19 cellular contexts compared by ENCODE assay signal in the genomic region with DNA sequence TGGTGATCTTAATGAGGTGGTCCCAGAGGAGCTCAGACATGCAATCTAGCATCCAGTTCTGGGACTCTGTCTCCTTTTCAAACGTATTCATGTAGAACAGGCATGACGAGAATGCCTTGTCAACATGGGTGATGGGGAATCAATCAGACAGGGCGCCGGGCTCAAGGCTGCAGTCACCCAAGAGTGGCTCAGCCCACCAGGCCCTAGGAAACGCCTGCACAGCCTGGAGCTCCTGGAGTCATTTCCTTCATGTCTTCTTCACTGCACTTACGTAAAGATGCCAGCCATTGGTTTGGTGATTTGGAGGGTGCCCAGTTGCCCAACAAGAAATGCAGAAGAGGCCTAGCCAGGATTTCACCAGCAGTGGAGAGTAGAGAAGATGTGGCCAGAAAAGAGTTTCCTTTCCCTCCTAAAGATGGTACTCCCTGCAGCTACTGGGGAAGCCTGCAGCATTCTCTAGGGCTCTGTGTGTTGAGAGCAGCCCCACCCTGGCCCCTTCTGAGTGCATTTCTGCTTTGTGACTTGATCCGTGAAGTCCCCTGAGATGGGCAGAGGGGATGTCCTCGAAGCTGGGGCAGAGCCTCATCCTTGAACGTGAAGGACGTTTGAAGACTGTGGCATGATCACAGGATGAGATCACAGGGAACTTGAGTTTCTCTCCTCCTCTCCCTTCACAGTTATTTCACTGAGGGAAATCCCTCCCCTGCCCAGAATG. TPM values are rescaled to one million over a fixed set of nuclear protein-coding genes. Genes with fewer than 3 reads are reported as not detected.
A peak's percentile ranks its signal among the peaks of the same experiment; 100 is the strongest.
DNase-seq lines count a peak whose midpoint lies in the region; TF ChIP-seq lines count a peak whose summit lies in the region.
"Had no signal": no experiment of that assay in that cellular context is flagged by ENCODE, and none has a peak within 500 bp of the region (broad histone marks: within the 10 kb centered on the region; RNA-seq: fewer than 3 reads in every experiment).

No MANE protein-coding gene starts in this region.

- H3K4me1 ChIP-seq in DOHH2 (ENCODE audit: control insufficient read depth, low read length), result peaks cover 11% of the 10 kb centered on the region
- H3K4me1 ChIP-seq in OCI-LY3 (ENCODE audit: low read length), result peaks cover 16% of the 10 kb centered on the region
- no peaks in the 10 kb centered on the region for H3K4me1 ChIP-seq in osteoblast (ENCODE audit: insufficient read depth, low read length)
- H3K4me1 ChIP-seq in stomach, result no peaks in the 10 kb centered on the region

- no peaks in the 10 kb centered on the region for H3F3A ChIP-seq in DOHH2 (ENCODE audit: control insufficient read depth, insufficient read depth)

- no peak for TF ChIP-seq CTCF in DOHH2 (IDR thresholded peaks at IDR 0.05; ENCODE audit: low read depth, low read length, poor library complexity, severe bottlenecking)
- TF ChIP-seq CTCF in OCI-LY3 (IDR thresholded peaks at IDR 0.05; ENCODE audit: low read depth, low read length), result no peak
- TF ChIP-seq CTCF in osteoblast (IDR thresholded peaks at IDR 0.05; ENCODE audit: extremely low read depth, low read depth, low read length), result no peak
- no peak for TF ChIP-seq CTCF in stomach (IDR thresholded peaks at IDR 0.05)

- intact Hi-C loops in stomach (cut with DNase I; ENCODE audit: low total_unique reads), result no loop called here

- H3K79me2 ChIP-seq in DOHH2 (ENCODE audit: control insufficient read depth, low read length), result no peaks in the 10 kb centered on the region
- H3K79me2 ChIP-seq in OCI-LY3 (ENCODE audit: low read length), result no peaks in the 10 kb centered on the region
- no peaks in the 10 kb centered on the region for H3K79me2 ChIP-seq in osteoblast (ENCODE audit: insufficient read depth, low read length)

- no peaks in the 10 kb centered on the region for H3K9me3 ChIP-seq in DOHH2 (ENCODE audit: control insufficient read depth, insufficient read depth, low read length)
- H3K9me3 ChIP-seq in OCI-LY3 (ENCODE audit: insufficient read depth, low read length), result no peaks in the 10 kb centered on the region
- H3K9me3 ChIP-seq in osteoblast (ENCODE audit: low read depth, low read length), result no peaks in the 10 kb centered on the region
- H3K9me3 ChIP-seq in stomach, result no peaks in the 10 kb centered on the region

- no peak overlapping the region for H3K9ac ChIP-seq in OCI-LY3 (ENCODE audit: low read length)

- no peaks in the 10 kb centered on the region for H3K36me3 ChIP-seq in DOHH2 (ENCODE audit: control insufficient read depth, low read length)
- H3K36me3 ChIP-seq in OCI-LY3 (replicated peaks; ENCODE audit: low read depth, low read length), result no peaks in the 10 kb centered on the region
- H3K36me3 ChIP-seq in osteoblast (ENCODE audit: insufficient read depth, low read length), result no peaks in the 10 kb centered on the region
- H3K36me3 ChIP-seq in stomach, result no peaks in the 10 kb centered on the region

- no peaks in the 10 kb centered on the region for H3K9me2 ChIP-seq in DOHH2 (replicated peaks; ENCODE audit: control insufficient read depth, low read length)

- no peak overlapping the region for H2AFZ ChIP-seq in OCI-LY3 (ENCODE audit: low read depth, low read length)
- no peak overlapping the region for H2AFZ ChIP-seq in osteoblast (ENCODE audit: low read length)

- peak overlapping the region; percentile 9; the same call in 1 of the 2 replicates for H3K4me2 ChIP-seq in DOHH2 (ENCODE audit: low read length)
- H3K4me2 ChIP-seq in OCI-LY3 (ENCODE audit: low read length), result peak overlapping the region; percentile 46
- no peak overlapping the region for H3K4me2 ChIP-seq in osteoblast (ENCODE audit: insufficient read depth, low read length)

- DNase-seq in osteoblast (ENCODE audit: insufficient read length, low spot score, missing footprints), result peak; percentile 58
- no peak for DNase-seq in stomach
- DNase-seq in NCI-H1417 (lab: John Stamatoyannopoulos, UW), result no peak
- DNase-seq in stimulated activated naive CD4-positive, alpha-beta T cell treated with Interleukin-2 at 50 U/mL for 16 hours (lab: John Stamatoyannopoulos, UW), result no peak
- DNase-seq in HUDEP-2 (lab: John Stamatoyannopoulos, UW; ENCODE audit: unreplicated experiment in 76 of 76), result no peak
- DNase-seq: ACHN; CD8-positive, alpha-beta memory T cell; HFFc6; Kasumi-1; NCI-H1417 treated with DMSO at 0.1 percent for 48 hours; NCI-H2029; NCI-H510A treated with DMSO at 0.1 percent for 48 hours; SIG-M5 had no signal

- H3K27ac ChIP-seq in DOHH2 (ENCODE audit: low read depth, low read length) (no peak overlapping the region), OCI-LY3 (ENCODE audit: low read length) (no peak overlapping the region), cingulate gyrus (ENCODE audit: low read depth, low read length) (peak overlapping the region; percentile 32), osteoblast (ENCODE audit: low read depth, low read length) (no peak overlapping the region), stomach (no peak overlapping the region)

- H3K27me3 ChIP-seq in DOHH2 (ENCODE audit: control insufficient read depth, low read length), result peaks cover 12% of the 10 kb centered on the region; the same call in 1 of the 2 replicates
- H3K27me3 ChIP-seq in OCI-LY3 (ENCODE audit: low read depth, low read length), result 0 out of 2 replicates have a peak, but pooled peaks cover 3% of the 10 kb centered on the region
- H3K27me3 ChIP-seq in osteoblast (ENCODE audit: insufficient read depth, low read length), result peaks cover 10% of the 10 kb centered on the region
- H3K27me3 ChIP-seq in stomach, result peaks cover 0 to 11% (median 0%) of the 10 kb centered on the region in 3 donors

- 77 to 84% (median 78%) methylated on average over 10 of the region's 10 CpGs for WGBS in stomach, 5 donors

- TF ChIP-seq EP300 in stomach (IDR thresholded peaks at IDR 0.05), result no peak

- H3K4me3 ChIP-seq in DOHH2 (ENCODE audit: low read length) (no peak overlapping the region), OCI-LY3 (ENCODE audit: low read length) (peak overlapping the region; percentile 20; the same call in 1 of the 2 replicates), osteoblast (ENCODE audit: insufficient read depth, low read length) (no peak overlapping the region), stomach (no peak overlapping the region)

- no peak for TF ChIP-seq POLR2A in stomach (IDR thresholded peaks at IDR 0.05)

- no peaks in the 10 kb centered on the region for H4K20me1 ChIP-seq in DOHH2 (ENCODE audit: control insufficient read depth, insufficient read depth, low read depth, low read length)
- H4K20me1 ChIP-seq in OCI-LY3 (ENCODE audit: insufficient read depth, low read length), result no peaks in the 10 kb centered on the region
- H4K20me1 ChIP-seq in osteoblast (ENCODE audit: insufficient read depth, low read length), result no peaks in the 10 kb centered on the region

RNA-seq across cellular contexts. Expression of gene STH, which starts 24.0 kb away (rescaled TPM):
- not detected in 2 replicates for total RNA-seq in osteoblast
- total RNA-seq in stomach, result not detected
- polyA plus RNA-seq in stomach, result not detected
- total RNA-seq: CD8-positive, alpha-beta memory T cell; Daoy; H1; HepG2; HFFc6 had no signal
- polyA plus RNA-seq: CD8-positive, alpha-beta memory T cell; H1; HepG2 had no signal
